ENCODE assay signal across 8 cellular contexts in the genomic region with DNA sequence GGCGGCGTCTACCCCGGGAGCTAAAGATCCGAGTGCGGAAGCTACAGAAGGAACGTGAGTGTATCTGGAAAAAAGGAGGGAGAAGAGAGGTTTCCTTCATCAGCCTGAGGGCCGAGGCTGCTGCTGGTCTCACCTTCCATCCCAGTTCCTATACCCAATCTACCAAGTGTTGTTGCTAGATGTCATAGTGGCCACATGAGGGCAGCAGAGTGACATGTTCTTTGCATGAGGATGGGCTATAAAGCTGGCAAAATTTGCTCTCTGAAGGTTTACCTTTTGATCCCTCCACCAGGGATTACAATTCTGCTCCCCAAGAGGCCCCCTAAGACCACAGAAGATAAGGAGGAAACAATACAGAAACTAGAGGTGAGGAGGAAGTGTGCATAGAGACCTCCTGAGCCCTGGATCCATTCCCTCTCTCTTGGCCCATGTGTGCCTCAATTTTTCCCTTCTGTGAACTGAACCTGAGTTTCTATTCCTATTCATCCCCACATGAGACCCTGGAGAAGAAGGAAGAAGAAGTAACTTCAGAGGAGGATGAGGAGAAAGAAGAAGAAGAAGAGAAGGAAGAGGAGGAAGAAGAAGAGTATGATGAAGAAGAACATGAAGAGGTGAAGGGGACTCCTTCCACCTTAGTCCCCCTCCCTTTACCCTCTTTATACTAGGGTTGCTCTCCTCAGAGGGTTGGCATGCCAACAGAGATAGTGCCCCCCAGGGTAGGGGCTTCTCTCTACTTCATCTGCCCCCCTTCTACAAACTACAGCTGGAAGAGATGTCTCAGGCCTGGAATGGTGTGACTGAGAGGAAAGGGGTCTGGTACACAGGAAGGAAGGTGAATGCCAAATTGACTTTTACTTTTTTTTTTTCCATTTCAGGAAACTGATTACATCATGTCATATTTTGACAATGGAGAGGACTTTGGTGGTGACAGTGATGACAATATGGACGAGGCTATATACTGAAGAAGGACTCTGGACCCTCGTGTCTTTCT. TPM values are rescaled to one million over a fixed set of nuclear protein-coding genes. Genes with fewer than 3 reads are reported as not detected.
A peak's percentile ranks its signal among the peaks of the same experiment; 100 is the strongest.
DNase-seq lines count a peak whose midpoint lies in the region; ATAC-seq and TF ChIP-seq lines count a peak whose summit lies in the region.

No MANE protein-coding gene starts in this region.

- no peaks in the 10 kb centered on the region for H3K36me3 ChIP-seq in BE2C
- H3K36me3 ChIP-seq in HAP-1 (replicated peaks), result 0 out of 2 replicates have a peak, but pooled peaks cover 4% of the 10 kb centered on the region

- H3K27ac ChIP-seq in VCaP (peak overlapping the region; percentile 72), skin epidermis (peak overlapping the region in 20 of 21 experiments; percentile 80 to 98 (median 90))

- peaks cover 22% of the 10 kb centered on the region for H3K4me1 ChIP-seq in BE2C
- peaks cover 18% of the 10 kb centered on the region for H3K4me1 ChIP-seq in HAP-1

- no peaks in the 10 kb centered on the region for H3K9me3 ChIP-seq in BE2C
- no peaks in the 10 kb centered on the region for H3K9me3 ChIP-seq in HAP-1

- DNase-seq in BE2C (peak; percentile 77), HAP-1 (ENCODE audit: low spot score in 2 of 2) (peak; percentile 77 to 78), NCI-H2196 (lab: John Stamatoyannopoulos, UW; ENCODE audit: unreplicated experiment) (peak; percentile 79), cardiac fibroblast (ENCODE audit: low read depth in 2 of 2) (peak; percentile 89 to 92), iris pigment epithelial cell (ENCODE audit: low read depth) (peak; percentile 83)

- no peak overlapping the region for H3K4me3 ChIP-seq in BE2C (ENCODE audit: low read depth, low read length)
- H3K4me3 ChIP-seq in HAP-1, result no peak overlapping the region
- H3K4me3 ChIP-seq in cardiac fibroblast (replicated peaks in 1 of 2; ENCODE audit: low read depth in 2 of 2, low read length in 2 of 2), result no peak overlapping the region
- no peak overlapping the region for H3K4me3 ChIP-seq in skin epidermis

- TF ChIP-seq CTCF in BE2C (IDR thresholded peaks at IDR 0.05; ENCODE audit: low read depth, low read length), result peak; percentile 93
- peak; percentile 85 for TF ChIP-seq CTCF in VCaP (conservative IDR thresholded peaks at IDR 0.05)
- TF ChIP-seq CTCF in cardiac fibroblast (IDR thresholded peaks at IDR 0.05; ENCODE audit: low read depth, low read length), result peak; percentile 85

- ATAC-seq in GM19463 (IDR thresholded peaks at IDR 0.05; ENCODE audit: unreplicated experiment), result no peak

- in situ Hi-C loops in HAP-1 (cut with MboI; ENCODE audit: low sequenced_read_pairs), result loop anchor here (5.0 kb wide), 1 partner anchor 35 kb away; no protein-coding TSS in a partner anchor

- no peaks in the 10 kb centered on the region for H3K27me3 ChIP-seq in BE2C
- no peaks in the 10 kb centered on the region for H3K27me3 ChIP-seq in HAP-1 (ENCODE audit: low read depth)

RNA-seq across cellular contexts. Expression of gene POLR3GL, which starts 13.3 kb away (rescaled TPM):
- polyA plus RNA-seq in BE2C (2012; ENCODE audit: insufficient read depth, insufficient read length, low read depth), result 16.8 TPM

RNA-seq across cellular contexts. Expression of gene ANKRD34A, which starts 13.4 kb away (rescaled TPM):
- 7.9 TPM for polyA plus RNA-seq in BE2C (2012; ENCODE audit: insufficient read depth, insufficient read length, low read depth)

RNA-seq across cellular contexts. Expression of gene TXNIP, which starts 18.6 kb away (rescaled TPM):
- polyA plus RNA-seq in BE2C (2012; ENCODE audit: insufficient read depth, insufficient read length, low read depth), result 13.2 TPM

RNA-seq across cellular contexts. Expression of gene LIX1L, which starts 20.0 kb away (rescaled TPM):
- 7.6 TPM for polyA plus RNA-seq in BE2C (2012; ENCODE audit: insufficient read depth, insufficient read length, low read depth)

RNA-seq across cellular contexts. Expression of gene HJV, which starts 43.8 kb away (rescaled TPM):
- not detected for polyA plus RNA-seq in BE2C (2012; ENCODE audit: insufficient read depth, insufficient read length, low read depth)
